20 cellular contexts compared by ENCODE assay signal in genomic region chr7:101203745-101204738, GRCh38. TPM values are rescaled to one million over a fixed set of nuclear protein-coding genes. Genes with fewer than 3 reads are reported as not detected.
DNase-seq lines count a peak whose midpoint lies in the region; ATAC-seq and TF ChIP-seq lines count a peak whose summit lies in the region.
"Not testable (repeated sequence)": the region's sequence is repeated elsewhere in the genome, so short reads cannot be mapped to it uniquely, and the experiment has no call there.
"Had no signal": no experiment of that assay in that cellular context is flagged by ENCODE, and none has a peak within 500 bp of the region (broad histone marks: within the 10 kb centered on the region; RNA-seq: fewer than 3 reads in every experiment).

No MANE protein-coding gene starts in this region.

- H3K4me2 ChIP-seq in OCI-LY1 (ENCODE audit: low read length) = peak overlapping the region; percentile 5; the same call in 1 of the 2 replicates

- peaks cover 23% of the 10 kb centered on the region for H3K27me3 Mint-ChIP-seq in CD8-positive, alpha-beta T cell (ENCODE audit: low read depth)
- H3K27me3 Mint-ChIP-seq in activated T-cell treated with anti-CD3 and anti-CD28 coated beads, Interleukin-2, amount 50 U/mL, for 4 hours (ENCODE audit: low read depth) = peaks cover 28% of the 10 kb centered on the region
- peaks cover 30% of the 10 kb centered on the region for H3K27me3 Mint-ChIP-seq in activated naive CD8-positive, alpha-beta T cell treated with anti-CD3 and anti-CD28 coated beads, Interleukin-2, amount 50 U/mL, for 24 hours

- not testable (repeated sequence) for H3K27me3 ChIP-seq in CD8-positive, alpha-beta T cell (ENCODE audit: insufficient read depth, low read length); OCI-LY1 (ENCODE audit: insufficient read depth, low read length)
- H3K27me3 ChIP-seq in cardiac muscle cell = peaks cover 44% of the 10 kb centered on the region

- H2AFZ ChIP-seq in OCI-LY1 (ENCODE audit: low read length) = not testable (repeated sequence)

- not testable (repeated sequence) for H3K9me3 Mint-ChIP-seq in CD8-positive, alpha-beta T cell; activated T-cell treated with anti-CD3 and anti-CD28 coated beads, Interleukin-2, amount 50 U/mL, for 4 hours; activated naive CD8-positive, alpha-beta T cell treated with anti-CD3 and anti-CD28 coated beads, Interleukin-2, amount 50 U/mL, for 24 hours

- H3K27ac ChIP-seq in CD8-positive, alpha-beta T cell (ENCODE audit: low read depth, low read length); OCI-LY1 (ENCODE audit: low read depth, low read length, poor library complexity, severe bottlenecking); cardiac muscle cell: not testable (repeated sequence)

- not testable (repeated sequence) for H3K79me2 ChIP-seq in OCI-LY1 (ENCODE audit: insufficient read depth, low read length)

- H3K4me3 Mint-ChIP-seq in CD8-positive, alpha-beta T cell = peak overlapping the region; percentile 67
- H3K4me3 Mint-ChIP-seq in activated T-cell treated with anti-CD3 and anti-CD28 coated beads, Interleukin-2, amount 50 U/mL, for 4 hours = peak overlapping the region; percentile 75
- H3K4me3 Mint-ChIP-seq in activated naive CD8-positive, alpha-beta T cell treated with anti-CD3 and anti-CD28 coated beads, Interleukin-2, amount 50 U/mL, for 24 hours = peak overlapping the region; percentile 46

- POLR2A ChIA-PET in CD8-positive, alpha-beta T cell (lab: Charles Lee) = interaction anchor here (0.7 kb wide), 1 partner anchor 13 kb away, joined by 3 read pairs; the partner anchor contains the start of gene PLOD3

- CTCF ChIA-PET in CD8-positive, alpha-beta T cell (lab: Charles Lee) = interaction anchor here (1.5 to 3.5 kb wide), 3 partner anchors 11 to 78 kb away, joined by 3 to 25 read pairs (median 5); no protein-coding TSS in a partner anchor

- DNase-seq in CD8-positive, alpha-beta T cell; activated T-cell treated with anti-CD3 and anti-CD28 coated beads, Interleukin-2, amount 50 U/mL, for 4 hours; activated naive CD8-positive, alpha-beta T cell treated with anti-CD3 and anti-CD28 coated beads, Interleukin-2, amount 50 U/mL, for 24 hours: not testable (repeated sequence)
- DNase-seq in KBM-7 (peak; percentile 27), UCSD-AML1 (lab: John Stamatoyannopoulos, UW; ENCODE audit: unreplicated experiment) (peak; percentile 10), cardiac muscle cell (ENCODE audit: low read depth in 1 of 2, low spot score in 1 of 2) (peak in 1 of 2 donors; percentile 48)
- peak; percentile 17 for DNase-seq in stimulated activated naive CD4-positive, alpha-beta T cell treated with Interleukin-2 at 50 U/mL for 16 hours (lab: John Stamatoyannopoulos, UW)

- not testable (repeated sequence) for ATAC-seq in CD8-positive, alpha-beta T cell; activated T-cell treated with anti-CD3 and anti-CD28 coated beads, Interleukin-2, amount 50 U/mL, for 4 hours; activated naive CD8-positive, alpha-beta T cell treated with anti-CD3 and anti-CD28 coated beads, Interleukin-2, amount 50 U/mL, for 24 hours

- not testable (repeated sequence) for H3K9me3 ChIP-seq in CD8-positive, alpha-beta T cell (ENCODE audit: low read length); OCI-LY1 (ENCODE audit: low read length); cardiac muscle cell (ENCODE audit: low read depth)

- H3K36me3 Mint-ChIP-seq in CD8-positive, alpha-beta T cell = peaks cover 17% of the 10 kb centered on the region
- not testable (repeated sequence) for H3K36me3 Mint-ChIP-seq in activated T-cell treated with anti-CD3 and anti-CD28 coated beads, Interleukin-2, amount 50 U/mL, for 4 hours (ENCODE audit: insufficient read depth); activated naive CD8-positive, alpha-beta T cell treated with anti-CD3 and anti-CD28 coated beads, Interleukin-2, amount 50 U/mL, for 24 hours (ENCODE audit: low read depth)

- in situ Hi-C loops in KBM-7 (cut with MboI; ENCODE audit: low pct_unique_long_range_greater_than_20kb, low sequenced_read_pairs) = not testable (repeated sequence)

- peaks cover 16% of the 10 kb centered on the region for H3K4me1 Mint-ChIP-seq in CD8-positive, alpha-beta T cell (ENCODE audit: low read depth)
- peaks cover 13% of the 10 kb centered on the region for H3K4me1 Mint-ChIP-seq in activated T-cell treated with anti-CD3 and anti-CD28 coated beads, Interleukin-2, amount 50 U/mL, for 4 hours (ENCODE audit: low read depth)
- H3K4me1 Mint-ChIP-seq in activated naive CD8-positive, alpha-beta T cell treated with anti-CD3 and anti-CD28 coated beads, Interleukin-2, amount 50 U/mL, for 24 hours = not testable (repeated sequence)

- not testable (repeated sequence) for H3K36me3 ChIP-seq in CD8-positive, alpha-beta T cell (ENCODE audit: insufficient read depth, low read length); OCI-LY1 (ENCODE audit: insufficient read depth, low read length); cardiac muscle cell

- H3F3A ChIP-seq in OCI-LY1 (ENCODE audit: insufficient read depth, low read length) = not testable (repeated sequence)

- H3K27ac Mint-ChIP-seq in CD8-positive, alpha-beta T cell = peak overlapping the region; percentile 56
- peak overlapping the region; percentile 43 for H3K27ac Mint-ChIP-seq in activated naive CD8-positive, alpha-beta T cell treated with anti-CD3 and anti-CD28 coated beads, Interleukin-2, amount 50 U/mL, for 24 hours

- not testable (repeated sequence) for H3K9me2 ChIP-seq in OCI-LY1 (ENCODE audit: low read depth, low read length)

- not testable (repeated sequence) for TF ChIP-seq CTCF in CD8-positive, alpha-beta T cell (IDR thresholded peaks at IDR 0.05); OCI-LY1 (IDR thresholded peaks at IDR 0.05; ENCODE audit: low read length)
- TF ChIP-seq CTCF in cardiac muscle cell (IDR thresholded peaks at IDR 0.05; ENCODE audit: low read depth, low read length) = peak; percentile 8

- not testable (repeated sequence) for H3K4me3 ChIP-seq in CD8-positive, alpha-beta T cell (ENCODE audit: low read depth, low read length); cardiac muscle cell
- peak overlapping the region; percentile 18 for H3K4me3 ChIP-seq in OCI-LY1 (ENCODE audit: low read depth, low read length, poor library complexity, severe bottlenecking)

- H3K9ac ChIP-seq in OCI-LY1 (ENCODE audit: low read length) = not testable (repeated sequence)

- H3K4me1 ChIP-seq in CD8-positive, alpha-beta T cell (ENCODE audit: insufficient read depth, low read length); cardiac muscle cell (ENCODE audit: low read depth): not testable (repeated sequence)
- H3K4me1 ChIP-seq in OCI-LY1 (ENCODE audit: insufficient read depth, low read length, severe bottlenecking) = peaks cover 10% of the 10 kb centered on the region

- H4K20me1 ChIP-seq in OCI-LY1 (ENCODE audit: insufficient read depth, low read length) = not testable (repeated sequence)

- intact Hi-C loops in CD8-positive, alpha-beta T cell (cut with DNase I, micrococcal nuclease) = not testable (repeated sequence)

RNA-seq across cellular contexts. Expression of gene MOGAT3, which starts 3.2 kb away (rescaled TPM):
- not detected for total RNA-seq in CD8-positive, alpha-beta T cell
- not detected for total RNA-seq in activated T-cell treated with anti-CD3 and anti-CD28 coated beads, Interleukin-2, amount 50 U/mL, for 4 hours
- not detected in 2 replicates for total RNA-seq in cardiac muscle cell
- not detected in 2 replicates for polyA plus RNA-seq in cardiac muscle cell
- total RNA-seq: Calu3, cardiac septum, dermis microvascular lymphatic vessel endothelial cell, endothelial cell of umbilical vein, heart right ventricle, myocyte, omental fat pad, PC-9, renal cortical epithelial cell had no signal
- polyA plus RNA-seq: endothelial cell of umbilical vein, heart right ventricle had no signal

RNA-seq across cellular contexts. Expression of gene PLOD3, which starts 13.3 kb away (rescaled TPM):
- 1 to 10 TPM; 6.6 to 7.5 TPM for total RNA-seq in CD8-positive, alpha-beta T cell
- 10 to 100 TPM; 30.1 to 38.9 (median 33.2) TPM for total RNA-seq in activated T-cell treated with anti-CD3 and anti-CD28 coated beads, Interleukin-2, amount 50 U/mL, for 4 hours
- 45.1 and 52.7 TPM in 2 replicates for total RNA-seq in cardiac muscle cell
- polyA plus RNA-seq in cardiac muscle cell = 67.9 and 73.1 TPM in 2 replicates

RNA-seq across cellular contexts. Expression of gene ZNHIT1, which starts 13.9 kb away (rescaled TPM):
- total RNA-seq in CD8-positive, alpha-beta T cell = 10 to 100 TPM; 23.7 to 24.6 TPM
- 10 to 100 TPM; 50.4 to 55.0 (median 53.2) TPM for total RNA-seq in activated T-cell treated with anti-CD3 and anti-CD28 coated beads, Interleukin-2, amount 50 U/mL, for 4 hours
- total RNA-seq in cardiac muscle cell = 86.7 and 138 TPM in 2 replicates
- 93.4 and 109 TPM in 2 replicates for polyA plus RNA-seq in cardiac muscle cell

RNA-seq across cellular contexts. Expression of gene NAT16, which starts 23.9 kb away (rescaled TPM):
- total RNA-seq in CD8-positive, alpha-beta T cell = not detected
- not detected for total RNA-seq in activated T-cell treated with anti-CD3 and anti-CD28 coated beads, Interleukin-2, amount 50 U/mL, for 4 hours
- total RNA-seq in cardiac muscle cell = 0.27 TPM in 1 of 2 replicates, not detected in the other
- polyA plus RNA-seq in cardiac muscle cell = not detected in 2 replicates
- total RNA-seq: Calu3, cardiac septum, dermis microvascular lymphatic vessel endothelial cell, endothelial cell of umbilical vein, heart right ventricle, HT1080, left colon, myocyte, PC-9, renal cortical epithelial cell, transverse colon had no signal
- polyA plus RNA-seq: endothelial cell of umbilical vein, heart right ventricle had no signal

RNA-seq across cellular contexts. Expression of gene CLDN15, which starts 33.6 kb away (rescaled TPM):
- total RNA-seq in CD8-positive, alpha-beta T cell = 10 to 100 TPM in 1 of 2 experiments, 1 to 10 TPM in 1; 9.3 to 11.5 TPM
- total RNA-seq in activated T-cell treated with anti-CD3 and anti-CD28 coated beads, Interleukin-2, amount 50 U/mL, for 4 hours = 10 to 100 TPM; 15.6 to 18.5 (median 17.6) TPM
- total RNA-seq in cardiac muscle cell = 2.7 and 4.3 TPM in 2 replicates
- polyA plus RNA-seq in cardiac muscle cell = 2.8 and 3.2 TPM in 2 replicates
